In genomic region chr16:67514382-67514828, GRCh38 we compare ENCODE assay signal across 8 cellular contexts. TPM values are rescaled to one million over a fixed set of nuclear protein-coding genes. Genes with fewer than 3 reads are reported as not detected.
DNase-seq lines count a peak whose midpoint lies in the region; ATAC-seq and TF ChIP-seq lines count a peak whose summit lies in the region.

No MANE protein-coding gene starts in this region.

- DNase-seq in GM12865 (ENCODE audit: low read depth) (peak; percentile 94), NCI-H345 treated with DMSO at 0.1 percent for 48 hours (lab: John Stamatoyannopoulos, UW; ENCODE audit: unreplicated experiment) (peak; percentile 77), colonic mucosa (peak; percentile 85), lower lobe of right lung (peak; percentile 88), HuH-7.5 (ENCODE audit: low spot score) (no peak)
- peak; percentile 60 for DNase-seq in activated CD4-positive, alpha-beta T cell treated with anti-CD3 and anti-CD28 coated beads for 1 hour
- DNase-seq in stimulated activated CD8-positive, alpha-beta memory T cell treated with anti-CD3 and anti-CD28 coated beads, Interleukin-2, amount 100 ng/mL, for 1 hour (ENCODE audit: low read depth in 2 of 2): peak; percentile 56 to 65

- H3K27me3 ChIP-seq in colonic mucosa: no peaks in the 10 kb centered on the region
- no peaks in the 10 kb centered on the region for H3K27me3 ChIP-seq in lower lobe of right lung (ENCODE audit: low read depth)

- intact Hi-C loops in colonic mucosa (cut with DNase I): no loop called here
- intact Hi-C loops in lower lobe of right lung (cut with DNase I): no loop called here

- TF ChIP-seq CTCF in GM12865 (IDR thresholded peaks at IDR 0.05; ENCODE audit: insufficient read depth, low read depth, low read length, missing control alignments) (peak; percentile 62), colonic mucosa (IDR thresholded peaks at IDR 0.05) (peak; percentile 62), lower lobe of right lung (IDR thresholded peaks at IDR 0.05) (peak; percentile 73)

- H3K9ac ChIP-seq in colonic mucosa (ENCODE audit: low read depth in 2 of 2, low read length in 2 of 2): no peak overlapping the region

- no peak overlapping the region for H3K4me3 ChIP-seq in GM12865 (ENCODE audit: low read depth, low read length)
- H3K4me3 ChIP-seq in colonic mucosa: no peak overlapping the region
- H3K4me3 ChIP-seq in lower lobe of right lung: no peak overlapping the region

- H3K4me1 ChIP-seq in colonic mucosa (no peaks in the 10 kb centered on the region), lower lobe of right lung (peaks cover 10% of the 10 kb centered on the region)

- no peaks in the 10 kb centered on the region for H3K9me3 ChIP-seq in colonic mucosa
- H3K9me3 ChIP-seq in lower lobe of right lung: no peaks in the 10 kb centered on the region

- H3K36me3 ChIP-seq in colonic mucosa: no peaks in the 10 kb centered on the region
- H3K36me3 ChIP-seq in lower lobe of right lung: no peaks in the 10 kb centered on the region

- H3K27ac ChIP-seq in colonic mucosa (no peak overlapping the region), lower lobe of right lung (no peak overlapping the region)

- peak; percentile 32 for ATAC-seq in HG02798 (IDR thresholded peaks at IDR 0.05; ENCODE audit: poor library complexity, unreplicated experiment)
- peak; percentile 74 to 84 for ATAC-seq in lower lobe of right lung

RNA-seq across cellular contexts. Expression of gene RIPOR1, which starts 14.2 kb away (rescaled TPM):
- total RNA-seq in colonic mucosa (10 to 100 TPM; 14.4 to 19.0 TPM), lower lobe of right lung (112 TPM)

RNA-seq across cellular contexts. Expression of gene AGRP, which starts 31.1 kb away (rescaled TPM):
- total RNA-seq in colonic mucosa (not detected), lower lobe of right lung (8.5 TPM)

RNA-seq across cellular contexts. Expression of gene ATP6V0D1, which starts 33.4 kb away (rescaled TPM):
- total RNA-seq in colonic mucosa (100 to 1,000 TPM; 194 to 195 TPM), lower lobe of right lung (175 TPM)

RNA-seq across cellular contexts. Expression of gene CTCF, which starts 47.9 kb away (rescaled TPM):
- total RNA-seq in colonic mucosa (10 to 100 TPM; 37.0 to 47.3 TPM), lower lobe of right lung (36.2 TPM)
